30 cellular contexts compared by ENCODE assay signal in genomic region chr5:136089804-136090203, GRCh38. TPM values are rescaled to one million over a fixed set of nuclear protein-coding genes. Genes with fewer than 3 reads are reported as not detected.
DNase-seq lines count a peak whose midpoint lies in the region; ATAC-seq and TF ChIP-seq lines count a peak whose summit lies in the region.
"Had no signal": no experiment of that assay in that cellular context is flagged by ENCODE, and none has a peak within 500 bp of the region (broad histone marks: within the 10 kb centered on the region; RNA-seq: fewer than 3 reads in every experiment).

No MANE protein-coding gene starts in this region.

- peak overlapping the region; percentile 9 to 70 (median 64) for H3K27ac Mint-ChIP-seq in nephron
- H3K27ac Mint-ChIP-seq: activated naive CD4-positive, alpha-beta T cell treated with anti-CD3 and anti-CD28 coated beads, Interleukin-2, amount 10 ng/mL, durations not matched to agents 7 days and 5 days; CD8-positive, alpha-beta T cell; naive thymus-derived CD4-positive, alpha-beta T cell; stimulated activated naive CD8-positive, alpha-beta T cell treated with anti-CD3 and anti-CD28 coated beads, Interleukin-15, amount 100 ng/mL, for 72 hours had no signal

- ATAC-seq in GM18861 (IDR thresholded peaks at IDR 0.05; ENCODE audit: unreplicated experiment), result no peak
- ATAC-seq: activated CD4-positive, CD25-positive, alpha-beta regulatory T cell treated with anti-CD3 and anti-CD28 coated beads, Interleukin-2, amount 50 U/mL, for 24 hours; CD8-positive, alpha-beta T cell; gastroesophageal sphincter; left cardiac atrium; naive thymus-derived CD4-positive, alpha-beta T cell; Right ventricle myocardium inferior; stimulated activated naive CD8-positive, alpha-beta T cell treated with anti-CD3 and anti-CD28 coated beads, Interleukin-15, amount 100 ng/mL, for 72 hours had no signal

- intact Hi-C loops in colonic mucosa (cut with DNase I), result loop anchor here (10.0 kb wide), 1 partner anchor 45 kb away; the partner anchor contains the start of gene SMAD5

- no peak overlapping the region for H3K4me3 Mint-ChIP-seq in nephron
- H3K4me3 Mint-ChIP-seq: activated naive CD4-positive, alpha-beta T cell treated with anti-CD3 and anti-CD28 coated beads, Interleukin-2, amount 10 ng/mL, durations not matched to agents 7 days and 5 days; CD8-positive, alpha-beta T cell; naive thymus-derived CD4-positive, alpha-beta T cell; stimulated activated naive CD8-positive, alpha-beta T cell treated with anti-CD3 and anti-CD28 coated beads, Interleukin-15, amount 100 ng/mL, for 72 hours had no signal

- H3K27ac ChIP-seq in colonic mucosa, result peak overlapping the region; percentile 67
- H3K27ac ChIP-seq: coronary artery, tibial artery had no signal

- peaks cover 12% of the 10 kb centered on the region for H3K4me1 ChIP-seq in colonic mucosa

- DNase-seq in A172 (ENCODE audit: low spot score) (peak; percentile 62), M059J (ENCODE audit: low read depth) (peak; percentile 26), colonic mucosa (peak; percentile 64), cortex of kidney (lab: John Stamatoyannopoulos, UW) (no peak), putamen (ENCODE audit: low spot score) (no peak), NCI-H2227 treated with DMSO at 0.1 percent for 48 hours (lab: John Stamatoyannopoulos, UW) (no peak)
- DNase-seq: activated CD4-positive, alpha-beta T cell treated with anti-CD3 and anti-CD28 coated beads, Interleukin-2, amount 50 U/mL, for 48 hours; activated CD8-positive, alpha-beta memory T cell treated with anti-CD3 and anti-CD28 coated beads, Interleukin-2, amount 50 U/mL, for 4 hours; activated naive CD4-positive, alpha-beta T cell treated with anti-CD3 and anti-CD28 coated beads, Interleukin-2, amount 10 ng/mL, durations not matched to agents 7 days and 5 days; CD8-positive, alpha-beta T cell; hippocampal formation; Karpas-422; left cardiac atrium; mesendoderm; naive thymus-derived CD4-positive, alpha-beta T cell; NCI-H1092; NCI-H1694 treated with DMSO at 0.1 percent for 48 hours; NCI-H510A; nucleus accumbens; stimulated activated CD4-positive, alpha-beta T cell treated with anti-CD3 and anti-CD28 coated beads, Interleukin-1b, Interleukin-23, amount 100 ng/mL, for 48 hours; stimulated activated CD8-positive, alpha-beta memory T cell treated with anti-CD3 and anti-CD28 coated beads, Interleukin-4, amount 100 ng/mL, for 48 hours; stimulated activated naive CD8-positive, alpha-beta T cell treated with anti-CD3 and anti-CD28 coated beads, Interleukin-15, amount 100 ng/mL, for 72 hours; tibial artery had no signal

- no peak overlapping the region for H3K4me3 ChIP-seq in colonic mucosa
- H3K4me3 ChIP-seq: coronary artery, gastroesophageal sphincter, smooth muscle cell, tibial artery had no signal

- peaks cover 3% of the 10 kb centered on the region for H3K27me3 Mint-ChIP-seq in nephron (ENCODE audit: low read depth)

- no peaks in the 10 kb centered on the region for H3K27me3 ChIP-seq in colonic mucosa
- H3K27me3 ChIP-seq: gastroesophageal sphincter, tibial artery had no signal

- no peaks in the 10 kb centered on the region for H3K36me3 Mint-ChIP-seq in nephron (ENCODE audit: low read depth)
- H3K36me3 Mint-ChIP-seq: activated naive CD4-positive, alpha-beta T cell treated with anti-CD3 and anti-CD28 coated beads, Interleukin-2, amount 10 ng/mL, durations not matched to agents 7 days and 5 days; CD8-positive, alpha-beta T cell; naive thymus-derived CD4-positive, alpha-beta T cell had no signal

- H3K9ac ChIP-seq in colonic mucosa (ENCODE audit: low read depth in 2 of 2, low read length in 2 of 2), result no peak overlapping the region

- H3K36me3 ChIP-seq in colonic mucosa, result no peaks in the 10 kb centered on the region
- H3K36me3 ChIP-seq: gastroesophageal sphincter, tibial artery had no signal

- TF ChIP-seq CTCF in colonic mucosa (IDR thresholded peaks at IDR 0.05) (no peak), nephron (IDR thresholded peaks at IDR 0.05; ENCODE audit: unreplicated experiment in 3 of 3) (no peak)

- peaks cover 41% of the 10 kb centered on the region for H3K4me1 Mint-ChIP-seq in nephron
- H3K4me1 Mint-ChIP-seq: activated naive CD4-positive, alpha-beta T cell treated with anti-CD3 and anti-CD28 coated beads, Interleukin-2, amount 10 ng/mL, durations not matched to agents 7 days and 5 days; naive thymus-derived CD4-positive, alpha-beta T cell; stimulated activated naive CD8-positive, alpha-beta T cell treated with anti-CD3 and anti-CD28 coated beads, Interleukin-15, amount 100 ng/mL, for 72 hours had no signal

- H3K9me3 Mint-ChIP-seq in nephron, result no peaks in the 10 kb centered on the region
- H3K9me3 Mint-ChIP-seq: activated naive CD4-positive, alpha-beta T cell treated with anti-CD3 and anti-CD28 coated beads, Interleukin-2, amount 10 ng/mL, durations not matched to agents 7 days and 5 days; CD8-positive, alpha-beta T cell; naive thymus-derived CD4-positive, alpha-beta T cell; stimulated activated naive CD8-positive, alpha-beta T cell treated with anti-CD3 and anti-CD28 coated beads, Interleukin-15, amount 100 ng/mL, for 72 hours had no signal

- H3K9me3 ChIP-seq in colonic mucosa, result no peaks in the 10 kb centered on the region
- H3K9me3 ChIP-seq: gastroesophageal sphincter, tibial artery had no signal

RNA-seq across cellular contexts. Expression of gene SMAD5, which starts 42.8 kb away (rescaled TPM):
- 55.9 and 58.8 TPM in 2 replicates for total RNA-seq in A172 (2014; rRNA removed; shearing (Covaris generic))
- total RNA-seq in M059J (2014; rRNA removed; shearing (Covaris generic)), result 34.5 and 42.6 TPM in 2 replicates
- total RNA-seq in colonic mucosa, result 10 to 100 TPM; 51.9 to 64.1 TPM

Comparison
In these comparisons a context has a peak if more than half of its experiments do, and no peak if none do; other contexts are left out.
1. DNase-seq: peak in A172 (single experiment), M059J (single experiment) and colonic mucosa (single experiment); none in cortex of kidney (single experiment), putamen (single experiment) and NCI-H2227 treated with DMSO at 0.1 percent for 48 hours (single experiment).